In genomic region chr9:108133680-108134079, GRCh38 we compare ENCODE assay signal across 33 cellular contexts.
"Had no signal": no experiment of that assay in that cellular context is flagged by ENCODE, and none has a peak within 500 bp of the region (broad histone marks: within the 10 kb centered on the region; RNA-seq: fewer than 3 reads in every experiment).

No MANE protein-coding gene starts in this region.

- H3K4me3 Mint-ChIP-seq: activated CD4-positive, alpha-beta memory T cell treated with anti-CD3 and anti-CD28 coated beads, Interleukin-2, amount 10 ng/mL, durations not matched to agents 7 days and 5 days; activated CD4-positive, alpha-beta T cell treated with anti-CD3 and anti-CD28 coated beads for 36 hours; activated CD4-positive, alpha-beta T cell treated with anti-CD3 and anti-CD28 coated beads, Interleukin-2, amount 10 ng/mL, durations not matched to agents 7 days and 5 days; activated CD8-positive, alpha-beta memory T cell treated with anti-CD3 and anti-CD28 coated beads, Interleukin-2, amount 10 ng/mL, durations not matched to agents 7 days and 5 days; activated CD8-positive, alpha-beta T cell treated with anti-CD3 and anti-CD28 coated beads, Interleukin-2, amount 10 ng/mL, durations not matched to agents 7 days and 5 days; activated naive CD4-positive, alpha-beta T cell treated with anti-CD3 and anti-CD28 coated beads, Interleukin-2, amount 10 ng/mL, durations not matched to agents 7 days and 5 days; activated naive CD4-positive, alpha-beta T cell treated with anti-CD3 and anti-CD28 coated beads, Interleukin-2, amount 50 U/mL, for 24 hours; activated naive CD8-positive, alpha-beta T cell; activated naive CD8-positive, alpha-beta T cell treated with anti-CD3 and anti-CD28 coated beads, Interleukin-2, amount 10 ng/mL, durations not matched to agents 7 days and 5 days; activated naive CD8-positive, alpha-beta T cell treated with anti-CD3 and anti-CD28 coated beads, Interleukin-2, amount 50 U/mL, for 24 hours; activated T-cell treated with anti-CD3 and anti-CD28 coated beads, Interleukin-2, amount 50 U/mL, for 24 hours; brain; central memory CD8-positive, alpha-beta T cell; T-helper 1 cell treated with Interleukin-12 subunit alpha and Interleukin-12 subunit beta and Interleukin-4 antibody, amounts not matched to agents 30 μg/mL and 1 μg/mL, for 36 hours; T-helper 2 cell treated with Interferon-gamma antibody and Interleukin-4, amounts not matched to agents 5 μg/mL and 100 μg/mL, for 36 hours had no signal

- H3K36me3 Mint-ChIP-seq: activated CD8-positive, alpha-beta memory T cell treated with anti-CD3 and anti-CD28 coated beads, Interleukin-2, amount 10 ng/mL, durations not matched to agents 7 days and 5 days; activated naive CD4-positive, alpha-beta T cell treated with anti-CD3 and anti-CD28 coated beads, Interleukin-2, amount 10 ng/mL, durations not matched to agents 7 days and 5 days; activated naive CD4-positive, alpha-beta T cell treated with anti-CD3 and anti-CD28 coated beads, Interleukin-2, amount 50 U/mL, for 24 hours; activated naive CD8-positive, alpha-beta T cell; activated naive CD8-positive, alpha-beta T cell treated with anti-CD3 and anti-CD28 coated beads, Interleukin-2, amount 10 ng/mL, durations not matched to agents 7 days and 5 days; brain had no signal

- ATAC-seq: activated CD4-positive, alpha-beta T cell treated with anti-CD3 and anti-CD28 coated beads for 36 hours; activated CD4-positive, CD25-positive, alpha-beta regulatory T cell treated with anti-CD3 and anti-CD28 coated beads, Interleukin-2, amount 50 U/mL, for 24 hours; activated CD8-positive, alpha-beta memory T cell treated with anti-CD3 and anti-CD28 coated beads, Interleukin-2, amount 10 ng/mL, durations not matched to agents 7 days and 5 days; activated CD8-positive, alpha-beta T cell treated with anti-CD3 and anti-CD28 coated beads, Interleukin-2, amount 10 ng/mL, durations not matched to agents 7 days and 5 days; activated naive CD8-positive, alpha-beta T cell treated with anti-CD3 and anti-CD28 coated beads, Interleukin-2, amount 50 U/mL, for 24 hours had no signal

- DNase-seq: activated CD4-positive, alpha-beta memory T cell treated with anti-CD3 and anti-CD28 coated beads, Interleukin-2, amount 10 ng/mL, durations not matched to agents 7 days and 5 days; activated CD4-positive, alpha-beta T cell treated with anti-CD3 and anti-CD28 coated beads for 1 hour; activated CD4-positive, alpha-beta T cell treated with anti-CD3 and anti-CD28 coated beads for 36 hours; activated CD4-positive, alpha-beta T cell treated with anti-CD3 and anti-CD28 coated beads for 48 hours; activated CD4-positive, alpha-beta T cell treated with anti-CD3 and anti-CD28 coated beads, Interleukin-2, amount 10 ng/mL, durations not matched to agents 7 days and 5 days; activated CD4-positive, alpha-beta T cell treated with anti-CD3 and anti-CD28 coated beads, Interleukin-2, amount 50 U/mL, for 48 hours; activated CD4-positive, CD25-positive, alpha-beta regulatory T cell; activated CD8-positive, alpha-beta memory T cell treated with anti-CD3 and anti-CD28 coated beads for 24 hours; activated CD8-positive, alpha-beta memory T cell treated with anti-CD3 and anti-CD28 coated beads, Interleukin-2, amount 10 ng/mL, durations not matched to agents 7 days and 5 days; activated CD8-positive, alpha-beta memory T cell treated with anti-CD3 and anti-CD28 coated beads, Interleukin-2, amount 50 U/mL, for 48 hours; activated CD8-positive, alpha-beta T cell treated with anti-CD3 and anti-CD28 coated beads, Interleukin-2, amount 10 ng/mL, durations not matched to agents 7 days and 5 days; activated effector memory CD4-positive, alpha-beta T cell treated with Interleukin-2 at 50 U/mL for 16 hours; activated gamma-delta T cell; activated naive CD4-positive, alpha-beta T cell treated with anti-CD3 and anti-CD28 coated beads, Interleukin-2, amount 10 ng/mL, durations not matched to agents 7 days and 5 days; activated naive CD4-positive, alpha-beta T cell treated with Interleukin-2 at 50 U/mL for 16 hours; activated naive CD8-positive, alpha-beta T cell treated with anti-CD3 and anti-CD28 coated beads, Interleukin-2, amount 10 ng/mL, durations not matched to agents 7 days and 5 days; activated naive CD8-positive, alpha-beta T cell treated with anti-CD3 and anti-CD28 coated beads, Interleukin-2, amount 50 U/mL, for 24 hours; activated T-cell treated with anti-CD3 and anti-CD28 coated beads, Interleukin-2, amount 50 U/mL, for 24 hours; activated T-cell treated with anti-CD3 and anti-CD28 coated beads, Interleukin-2, amount 50 U/mL, for 48 hours; amygdala; anterior cingulate cortex; caudate nucleus; cerebellar nuclear complex; T-helper 2 cell; T-helper 9 cell had no signal

- H3K9me3 Mint-ChIP-seq: activated CD4-positive, alpha-beta memory T cell treated with anti-CD3 and anti-CD28 coated beads, Interleukin-2, amount 10 ng/mL, durations not matched to agents 7 days and 5 days; activated CD4-positive, alpha-beta T cell treated with anti-CD3 and anti-CD28 coated beads, Interleukin-2, amount 10 ng/mL, durations not matched to agents 7 days and 5 days; activated naive CD4-positive, alpha-beta T cell treated with anti-CD3 and anti-CD28 coated beads, Interleukin-2, amount 10 ng/mL, durations not matched to agents 7 days and 5 days; activated T-helper 2 cell treated with anti-CD3 and anti-CD28 coated beads, Interferon-gamma antibody, Interleukin-2, Interleukin-4, amounts not matched to agents 10 μg/mL and 5 μg/mL and 100 μg/mL, durations not matched to agents 14 hours and 24 hours and 36 hours; T-helper 1 cell treated with Interleukin-12 subunit alpha and Interleukin-12 subunit beta and Interleukin-4 antibody, amounts not matched to agents 30 μg/mL and 1 μg/mL, for 36 hours; T-helper 2 cell treated with Interferon-gamma antibody and Interleukin-4, amounts not matched to agents 5 μg/mL and 100 μg/mL, for 36 hours had no signal

- H3K27me3 Mint-ChIP-seq: activated CD4-positive, alpha-beta memory T cell treated with anti-CD3 and anti-CD28 coated beads, Interleukin-2, amount 10 ng/mL, durations not matched to agents 7 days and 5 days; activated CD4-positive, alpha-beta T cell treated with anti-CD3 and anti-CD28 coated beads for 36 hours; activated CD4-positive, alpha-beta T cell treated with anti-CD3 and anti-CD28 coated beads, Interleukin-2, amount 10 ng/mL, durations not matched to agents 7 days and 5 days; activated CD8-positive, alpha-beta memory T cell treated with anti-CD3 and anti-CD28 coated beads, Interleukin-2, amount 10 ng/mL, durations not matched to agents 7 days and 5 days; activated naive CD4-positive, alpha-beta T cell treated with anti-CD3 and anti-CD28 coated beads, Interleukin-2, amount 10 ng/mL, durations not matched to agents 7 days and 5 days; activated naive CD8-positive, alpha-beta T cell treated with anti-CD3 and anti-CD28 coated beads, Interleukin-2, amount 10 ng/mL, durations not matched to agents 7 days and 5 days; activated naive CD8-positive, alpha-beta T cell treated with anti-CD3 and anti-CD28 coated beads, Interleukin-2, amount 50 U/mL, for 24 hours; activated T-cell treated with anti-CD3 and anti-CD28 coated beads, Interleukin-2, amount 50 U/mL, for 24 hours; brain; central memory CD8-positive, alpha-beta T cell had no signal

- H3K27ac Mint-ChIP-seq: activated CD4-positive, alpha-beta memory T cell treated with anti-CD3 and anti-CD28 coated beads, Interleukin-2, amount 10 ng/mL, durations not matched to agents 7 days and 5 days; activated CD4-positive, alpha-beta T cell treated with anti-CD3 and anti-CD28 coated beads for 36 hours; activated CD4-positive, alpha-beta T cell treated with anti-CD3 and anti-CD28 coated beads, Interleukin-2, amount 10 ng/mL, durations not matched to agents 7 days and 5 days; activated CD8-positive, alpha-beta memory T cell treated with anti-CD3 and anti-CD28 coated beads, Interleukin-2, amount 10 ng/mL, durations not matched to agents 7 days and 5 days; activated CD8-positive, alpha-beta T cell treated with anti-CD3 and anti-CD28 coated beads, Interleukin-2, amount 10 ng/mL, durations not matched to agents 7 days and 5 days; activated naive CD4-positive, alpha-beta T cell treated with anti-CD3 and anti-CD28 coated beads, Interleukin-2, amount 10 ng/mL, durations not matched to agents 7 days and 5 days; activated naive CD4-positive, alpha-beta T cell treated with anti-CD3 and anti-CD28 coated beads, Interleukin-2, amount 50 U/mL, for 24 hours; activated naive CD8-positive, alpha-beta T cell; activated naive CD8-positive, alpha-beta T cell treated with anti-CD3 and anti-CD28 coated beads, Interleukin-2, amount 10 ng/mL, durations not matched to agents 7 days and 5 days; activated naive CD8-positive, alpha-beta T cell treated with anti-CD3 and anti-CD28 coated beads, Interleukin-2, amount 50 U/mL, for 24 hours; activated T-cell treated with anti-CD3 and anti-CD28 coated beads, Interleukin-2, amount 50 U/mL, for 24 hours; activated T-helper 2 cell treated with anti-CD3 and anti-CD28 coated beads, Interferon-gamma antibody, Interleukin-2, Interleukin-4, amounts not matched to agents 10 μg/mL and 5 μg/mL and 100 μg/mL, durations not matched to agents 14 hours and 24 hours and 36 hours; brain; T-helper 1 cell treated with Interleukin-12 subunit alpha and Interleukin-12 subunit beta and Interleukin-4 antibody, amounts not matched to agents 30 μg/mL and 1 μg/mL, for 36 hours; T-helper 2 cell treated with Interferon-gamma antibody and Interleukin-4, amounts not matched to agents 5 μg/mL and 100 μg/mL, for 36 hours had no signal

- H3K4me1 Mint-ChIP-seq: activated CD4-positive, alpha-beta memory T cell treated with anti-CD3 and anti-CD28 coated beads, Interleukin-2, amount 10 ng/mL, durations not matched to agents 7 days and 5 days; activated CD4-positive, alpha-beta T cell treated with anti-CD3 and anti-CD28 coated beads for 36 hours; activated CD4-positive, alpha-beta T cell treated with anti-CD3 and anti-CD28 coated beads, Interleukin-2, amount 10 ng/mL, durations not matched to agents 7 days and 5 days; activated CD8-positive, alpha-beta memory T cell treated with anti-CD3 and anti-CD28 coated beads, Interleukin-2, amount 10 ng/mL, durations not matched to agents 7 days and 5 days; activated naive CD4-positive, alpha-beta T cell treated with anti-CD3 and anti-CD28 coated beads, Interleukin-2, amount 10 ng/mL, durations not matched to agents 7 days and 5 days; activated naive CD4-positive, alpha-beta T cell treated with anti-CD3 and anti-CD28 coated beads, Interleukin-2, amount 50 U/mL, for 24 hours; activated naive CD8-positive, alpha-beta T cell treated with anti-CD3 and anti-CD28 coated beads, Interleukin-2, amount 10 ng/mL, durations not matched to agents 7 days and 5 days; activated naive CD8-positive, alpha-beta T cell treated with anti-CD3 and anti-CD28 coated beads, Interleukin-2, amount 50 U/mL, for 24 hours; central memory CD8-positive, alpha-beta T cell had no signal
